ENCODE assay signal across 27 cellular contexts in the genomic region with DNA sequence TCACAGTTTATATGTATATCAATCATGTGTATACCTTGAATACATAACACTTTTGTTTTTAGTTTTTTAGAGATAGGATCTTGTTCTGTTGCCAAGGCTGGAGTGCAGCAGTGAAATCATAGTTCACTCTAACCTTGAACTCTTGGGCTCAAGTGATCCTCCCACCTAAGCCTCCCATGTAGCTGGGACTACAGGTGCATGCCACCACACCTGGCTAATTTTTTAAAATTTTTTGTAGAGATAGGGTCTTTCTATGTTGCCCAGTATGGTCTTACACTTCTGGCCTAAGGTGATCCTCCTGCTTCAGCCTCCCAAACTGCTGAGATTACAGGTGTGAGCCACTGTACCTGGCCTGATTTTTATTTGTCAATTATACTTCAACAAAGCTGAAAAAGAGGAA.
"Had no signal": no experiment of that assay in that cellular context is flagged by ENCODE, and none has a peak within 500 bp of the region (broad histone marks: within the 10 kb centered on the region; RNA-seq: fewer than 3 reads in every experiment).

No MANE protein-coding gene starts in this region.

- H3K4me3 ChIP-seq: stomach, suprapubic skin, testis, thoracic aorta, thyroid gland, tibial artery, tibial nerve, transverse colon, upper lobe of left lung, upper lobe of right lung, uterus, vagina had no signal

- H3K36me3 ChIP-seq: stomach, suprapubic skin, thoracic aorta, thyroid gland, tibial artery, tibial nerve, transverse colon, upper lobe of left lung, upper lobe of right lung, uterus, vagina had no signal

- H3K9me3 ChIP-seq: stomach, suprapubic skin, testis, thoracic aorta, thyroid gland, tibial artery, tibial nerve, transverse colon, upper lobe of left lung, upper lobe of right lung, uterus, vagina had no signal

- H3K27me3 ChIP-seq: stomach, suprapubic skin, testis, thyroid gland, tibial artery, tibial nerve, transverse colon, upper lobe of left lung, upper lobe of right lung, uterus, vagina had no signal

- FAIRE-seq: urothelium cell line had no signal

- H3K27ac ChIP-seq: stomach, suprapubic skin, testis, thoracic aorta, thyroid gland, tibial artery, tibial nerve, transverse colon, upper lobe of left lung, upper lobe of right lung, uterus, vagina had no signal

- DNase-seq: stimulated activated CD4-positive, alpha-beta T cell treated with anti-CD3 and anti-CD28 coated beads, Interleukin-2, amount 100 ng/mL, for 48 hours; stimulated activated CD4-positive, alpha-beta T cell treated with anti-CD3 and anti-CD28 coated beads, Interleukin-4, amount 100 ng/mL, for 1 hour; stimulated activated CD4-positive, alpha-beta T cell treated with anti-CD3 and anti-CD28 coated beads, Interleukin-4, amount 100 ng/mL, for 24 hours; stimulated activated CD4-positive, alpha-beta T cell treated with anti-CD3 and anti-CD28 coated beads, Interleukin-4, amount 100 ng/mL, for 4 hours; stimulated activated CD8-positive, alpha-beta memory T cell treated with anti-CD3 and anti-CD28 coated beads, Interleukin-4, amount 100 ng/mL, for 48 hours; stimulated activated naive B cell treated with anti-CD40 and anti-IgM and Interleukin-4, amounts not matched to agents 10 μg/mL and 1 μg/mL and 100 μg/mL, for 72 hours; stimulated activated naive CD4-positive, alpha-beta T cell; stimulated activated naive CD4-positive, alpha-beta T cell treated with Interleukin-2 at 50 U/mL for 16 hours; stimulated activated naive CD8-positive, alpha-beta T cell treated with anti-CD3 and anti-CD28 coated beads, Interleukin-15, amount 100 ng/mL, for 72 hours; stimulated activated naive CD8-positive, alpha-beta T cell treated with anti-CD3 and anti-CD28 coated beads, Interleukin-15, Interleukin-2, amounts not matched to agents 100 U/mL and 50 U/mL, for 24 hours; stomach; substantia nigra; testis; thyroid gland; tibial artery; transverse colon; trophoblast cell; upper lobe of left lung; upper lobe of right lung; uterus had no signal

- ATAC-seq: stimulated activated effector memory CD8-positive, alpha-beta T cell treated with anti-CD3 and anti-CD28 coated beads, Interleukin-12 subunit alpha, Interleukin-12 subunit beta, amount 100 ng/mL, for 72 hours; stimulated activated memory B cell treated with anti-CD40 and anti-IgM and Interleukin-4, amounts not matched to agents 10 μg/mL and 1 μg/mL and 100 μg/mL, for 72 hours; stimulated activated naive B cell treated with anti-CD40 and anti-IgM and Interleukin-4, amounts not matched to agents 10 μg/mL and 1 μg/mL and 100 μg/mL, for 72 hours; stimulated activated naive CD8-positive, alpha-beta T cell treated with anti-CD3 and anti-CD28 coated beads, Interleukin-15, amount 100 ng/mL, for 72 hours; stimulated activated naive CD8-positive, alpha-beta T cell treated with anti-CD3 and anti-CD28 coated beads, Interleukin-15, Interleukin-2, amounts not matched to agents 100 U/mL and 50 U/mL, for 24 hours; upper lobe of right lung had no signal

- H3K4me1 ChIP-seq: suprapubic skin, testis, thyroid gland, tibial artery, tibial nerve, transverse colon, upper lobe of right lung, uterus, vagina had no signal
